ENCODE assay signal across 8 cellular contexts in genomic region chr14:58426819-58427288, GRCh38. TPM values are rescaled to one million over a fixed set of nuclear protein-coding genes. Genes with fewer than 3 reads are reported as not detected.
DNase-seq lines count a peak whose midpoint lies in the region; ATAC-seq and TF ChIP-seq lines count a peak whose summit lies in the region.

No MANE protein-coding gene starts in this region.

- TF ChIP-seq CTCF in hepatocyte (IDR thresholded peaks at IDR 0.05; ENCODE audit: poor library complexity) (no peak), retinal pigment epithelial cell (conservative IDR thresholded peaks at IDR 0.05; ENCODE audit: low read depth, low read length) (no peak)

- 0% methylated on average over 31 of the region's 31 CpGs for WGBS in adipose tissue, 3 donors
- under 1% methylated on average over 31 of the region's 31 CpGs for WGBS in hepatocyte (ENCODE audit: low lambda C conversion rate, missing lambda C conversion rate)

- H3K27ac ChIP-seq in adipose tissue (ENCODE audit: low read depth, low read length) (peak overlapping the region; percentile 83), hepatocyte (peak overlapping the region; percentile 97)

- no peaks in the 10 kb centered on the region for H3K27me3 ChIP-seq in hepatocyte

- no peaks in the 10 kb centered on the region for H3K36me3 ChIP-seq in hepatocyte (replicated peaks; ENCODE audit: insufficient read depth, low read depth)

- H3K9me3 ChIP-seq in hepatocyte (ENCODE audit: low read depth), result no peaks in the 10 kb centered on the region

- ATAC-seq in HG03135 (IDR thresholded peaks at IDR 0.05; ENCODE audit: unreplicated experiment), result no peak

- peak overlapping the region; percentile 77 for H3K4me3 ChIP-seq in hepatocyte
- peak overlapping the region; percentile 74 for H3K4me3 ChIP-seq in retinal pigment epithelial cell (ENCODE audit: low read length)

- peak overlapping the region; percentile 94 for H2AFZ ChIP-seq in hepatocyte

- H4K20me1 ChIP-seq in hepatocyte (ENCODE audit: insufficient read depth, poor library complexity, severe bottlenecking), result no peaks in the 10 kb centered on the region

- peaks cover 8% of the 10 kb centered on the region for H3K4me1 ChIP-seq in hepatocyte (ENCODE audit: insufficient read depth)

- peak; percentile 73 for DNase-seq in Daoy (ENCODE audit: low read depth)
- DNase-seq in H4 (ENCODE audit: low spot score), result peak; percentile 53
- DNase-seq in NCI-H1092 treated with DMSO at 0.1 percent for 48 hours (lab: John Stamatoyannopoulos, UW), result peak; percentile 91
- DNase-seq in SW480 (ENCODE audit: low spot score), result peak; percentile 73
- peak; percentile 75 for DNase-seq in hepatocyte (ENCODE audit: low spot score)
- peak; percentile 23 for DNase-seq in retinal pigment epithelial cell (ENCODE audit: low read depth)

- no peaks in the 10 kb centered on the region for H3K9me2 ChIP-seq in hepatocyte (replicated peaks; ENCODE audit: insufficient read depth)

- H3K79me2 ChIP-seq in hepatocyte, result peaks cover 37% of the 10 kb centered on the region

- peak overlapping the region; percentile 82 for H3K4me2 ChIP-seq in hepatocyte

RNA-seq across cellular contexts. Expression of gene TIMM9, which starts 0.5 kb away (rescaled TPM):
- 37.1 and 62.6 TPM in 2 replicates for total RNA-seq in Daoy (2014; rRNA removed; shearing (Covaris generic))
- 56.1 and 61.0 TPM in 2 replicates for total RNA-seq in H4 (2014; rRNA removed; shearing (Covaris generic))
- 10 to 100 TPM; 39.0 to 61.4 (median 54.9) TPM for polyA plus RNA-seq in adipose tissue
- total RNA-seq in hepatocyte, result 65.5 and 70.9 TPM in 2 replicates
- polyA plus RNA-seq in hepatocyte, result 44.8 and 63.6 TPM in 2 replicates

RNA-seq across cellular contexts. Expression of gene KIAA0586, which starts 0.7 kb away (rescaled TPM):
- total RNA-seq in Daoy (2014; rRNA removed; shearing (Covaris generic)), result 49.8 and 81.4 TPM in 2 replicates
- 19.9 and 22.6 TPM in 2 replicates for total RNA-seq in H4 (2014; rRNA removed; shearing (Covaris generic))
- 1 to 10 TPM; 2.0 to 4.9 (median 2.6) TPM for polyA plus RNA-seq in adipose tissue
- total RNA-seq in hepatocyte, result 14.0 and 21.4 TPM in 2 replicates
- 6.1 and 7.3 TPM in 2 replicates for polyA plus RNA-seq in hepatocyte

RNA-seq across cellular contexts. Expression of gene TOMM20L, which starts 31.1 kb away (rescaled TPM):
- not detected in 2 replicates for total RNA-seq in Daoy (2014; rRNA removed; shearing (Covaris generic))
- total RNA-seq in H4 (2014; rRNA removed; shearing (Covaris generic)), result not detected in 2 replicates
- not detected for polyA plus RNA-seq in adipose tissue
- total RNA-seq in hepatocyte, result not detected in 2 replicates
- 0.33 TPM in 1 of 2 replicates, not detected in the other for polyA plus RNA-seq in hepatocyte

Comparison
In these comparisons a context has a peak if more than half of its experiments do, and no peak if none do; other contexts are left out.
1. DNase-seq: peak in every context shown above with its lines; median percentile 91 in NCI-H1092 treated with DMSO at 0.1 percent for 48 hours; 75 in hepatocyte; 73 in Daoy; 73 in SW480; 53 in H4; 23 in retinal pigment epithelial cell.